ENCODE assay signal across 1 cellular context in genomic region chr17:50200447-50201225, GRCh38.
TF ChIP-seq lines count a peak whose summit lies in the region.

No MANE protein-coding gene starts in this region.

TF ChIP-seq in HepG2, 621 proteins besides CTCF, POLR2A, EP300 and RAD21 (continues in another document):
- TF ChIP-seq SAP130 (CRISPR knock-in tag; IDR thresholded peaks at IDR 0.05; ENCODE audit: low read depth) (peak; percentile 28; the same call in 1 of the 2 replicates), GMEB1 (CRISPR knock-in tag; IDR thresholded peaks at IDR 0.05; ENCODE audit: borderline replicate concordance) (peak; percentile 49; the same call in 1 of the 2 replicates), SATB2 (CRISPR knock-in tag; IDR thresholded peaks at IDR 0.05) (no peak), ZKSCAN5 (CRISPR knock-in tag; IDR thresholded peaks at IDR 0.05) (no peak), CSRNP1 (CRISPR knock-in tag; IDR thresholded peaks at IDR 0.05) (peak; percentile 68; the same call in 1 of the 2 replicates), ZSCAN20 (CRISPR knock-in tag; IDR thresholded peaks at IDR 0.05; ENCODE audit: borderline replicate concordance) (peak; percentile 41; the same call in 1 of the 2 replicates), ATF4 (CRISPR knock-in tag; IDR thresholded peaks at IDR 0.05) (no peak), SUZ12 (IDR thresholded peaks at IDR 0.05; ENCODE audit: low read depth, low read length) (no peak), ZNF850 (CRISPR knock-in tag; conservative IDR thresholded peaks at IDR 0.05) (no peak), ZNF33A (CRISPR knock-in tag; IDR thresholded peaks at IDR 0.05; ENCODE audit: borderline replicate concordance) (no peak), SALL2 (CRISPR knock-in tag; IDR thresholded peaks at IDR 0.05) (peak; percentile 35; the same call in 1 of the 2 replicates), NR2F2 (IDR thresholded peaks at IDR 0.05; ENCODE audit: borderline replicate concordance, low read depth) (no peak), ZNF552 (CRISPR knock-in tag; IDR thresholded peaks at IDR 0.05; ENCODE audit: borderline replicate concordance) (no peak), ZSCAN29 (CRISPR knock-in tag; conservative IDR thresholded peaks at IDR 0.05) (no peak), BRD4 (CRISPR knock-in tag; IDR thresholded peaks at IDR 0.05) (no peak), ZNF530 (CRISPR knock-in tag; IDR thresholded peaks at IDR 0.05; ENCODE audit: low read depth) (no peak), MTA1 (CRISPR knock-in tag; IDR thresholded peaks at IDR 0.05; ENCODE audit: borderline replicate concordance) (peak; percentile 40; the same call in 1 of the 2 replicates), MIER3 (CRISPR knock-in tag; IDR thresholded peaks at IDR 0.05; ENCODE audit: borderline replicate concordance) (no peak), POGK (CRISPR knock-in tag; conservative IDR thresholded peaks at IDR 0.05) (peak; percentile 60; the same call in 1 of the 2 replicates), SNAPC5 (CRISPR knock-in tag; IDR thresholded peaks at IDR 0.05; ENCODE audit: borderline replicate concordance) (no peak), ZNF34 (CRISPR knock-in tag; IDR thresholded peaks at IDR 0.05; ENCODE audit: borderline replicate concordance) (peak; percentile 53; the same call in 1 of the 2 replicates), ZNF562 (CRISPR knock-in tag; IDR thresholded peaks at IDR 0.05; ENCODE audit: borderline replicate concordance) (no peak), BCL3 (CRISPR knock-in tag; IDR thresholded peaks at IDR 0.05) (peak; percentile 35), ZBTB20 (CRISPR knock-in tag; IDR thresholded peaks at IDR 0.05; ENCODE audit: borderline replicate concordance, low read depth) (no peak), POGZ (CRISPR knock-in tag; IDR thresholded peaks at IDR 0.05) (peak; percentile 50; the same call in 1 of the 2 replicates)
- TF ChIP-seq, protein P1, sequence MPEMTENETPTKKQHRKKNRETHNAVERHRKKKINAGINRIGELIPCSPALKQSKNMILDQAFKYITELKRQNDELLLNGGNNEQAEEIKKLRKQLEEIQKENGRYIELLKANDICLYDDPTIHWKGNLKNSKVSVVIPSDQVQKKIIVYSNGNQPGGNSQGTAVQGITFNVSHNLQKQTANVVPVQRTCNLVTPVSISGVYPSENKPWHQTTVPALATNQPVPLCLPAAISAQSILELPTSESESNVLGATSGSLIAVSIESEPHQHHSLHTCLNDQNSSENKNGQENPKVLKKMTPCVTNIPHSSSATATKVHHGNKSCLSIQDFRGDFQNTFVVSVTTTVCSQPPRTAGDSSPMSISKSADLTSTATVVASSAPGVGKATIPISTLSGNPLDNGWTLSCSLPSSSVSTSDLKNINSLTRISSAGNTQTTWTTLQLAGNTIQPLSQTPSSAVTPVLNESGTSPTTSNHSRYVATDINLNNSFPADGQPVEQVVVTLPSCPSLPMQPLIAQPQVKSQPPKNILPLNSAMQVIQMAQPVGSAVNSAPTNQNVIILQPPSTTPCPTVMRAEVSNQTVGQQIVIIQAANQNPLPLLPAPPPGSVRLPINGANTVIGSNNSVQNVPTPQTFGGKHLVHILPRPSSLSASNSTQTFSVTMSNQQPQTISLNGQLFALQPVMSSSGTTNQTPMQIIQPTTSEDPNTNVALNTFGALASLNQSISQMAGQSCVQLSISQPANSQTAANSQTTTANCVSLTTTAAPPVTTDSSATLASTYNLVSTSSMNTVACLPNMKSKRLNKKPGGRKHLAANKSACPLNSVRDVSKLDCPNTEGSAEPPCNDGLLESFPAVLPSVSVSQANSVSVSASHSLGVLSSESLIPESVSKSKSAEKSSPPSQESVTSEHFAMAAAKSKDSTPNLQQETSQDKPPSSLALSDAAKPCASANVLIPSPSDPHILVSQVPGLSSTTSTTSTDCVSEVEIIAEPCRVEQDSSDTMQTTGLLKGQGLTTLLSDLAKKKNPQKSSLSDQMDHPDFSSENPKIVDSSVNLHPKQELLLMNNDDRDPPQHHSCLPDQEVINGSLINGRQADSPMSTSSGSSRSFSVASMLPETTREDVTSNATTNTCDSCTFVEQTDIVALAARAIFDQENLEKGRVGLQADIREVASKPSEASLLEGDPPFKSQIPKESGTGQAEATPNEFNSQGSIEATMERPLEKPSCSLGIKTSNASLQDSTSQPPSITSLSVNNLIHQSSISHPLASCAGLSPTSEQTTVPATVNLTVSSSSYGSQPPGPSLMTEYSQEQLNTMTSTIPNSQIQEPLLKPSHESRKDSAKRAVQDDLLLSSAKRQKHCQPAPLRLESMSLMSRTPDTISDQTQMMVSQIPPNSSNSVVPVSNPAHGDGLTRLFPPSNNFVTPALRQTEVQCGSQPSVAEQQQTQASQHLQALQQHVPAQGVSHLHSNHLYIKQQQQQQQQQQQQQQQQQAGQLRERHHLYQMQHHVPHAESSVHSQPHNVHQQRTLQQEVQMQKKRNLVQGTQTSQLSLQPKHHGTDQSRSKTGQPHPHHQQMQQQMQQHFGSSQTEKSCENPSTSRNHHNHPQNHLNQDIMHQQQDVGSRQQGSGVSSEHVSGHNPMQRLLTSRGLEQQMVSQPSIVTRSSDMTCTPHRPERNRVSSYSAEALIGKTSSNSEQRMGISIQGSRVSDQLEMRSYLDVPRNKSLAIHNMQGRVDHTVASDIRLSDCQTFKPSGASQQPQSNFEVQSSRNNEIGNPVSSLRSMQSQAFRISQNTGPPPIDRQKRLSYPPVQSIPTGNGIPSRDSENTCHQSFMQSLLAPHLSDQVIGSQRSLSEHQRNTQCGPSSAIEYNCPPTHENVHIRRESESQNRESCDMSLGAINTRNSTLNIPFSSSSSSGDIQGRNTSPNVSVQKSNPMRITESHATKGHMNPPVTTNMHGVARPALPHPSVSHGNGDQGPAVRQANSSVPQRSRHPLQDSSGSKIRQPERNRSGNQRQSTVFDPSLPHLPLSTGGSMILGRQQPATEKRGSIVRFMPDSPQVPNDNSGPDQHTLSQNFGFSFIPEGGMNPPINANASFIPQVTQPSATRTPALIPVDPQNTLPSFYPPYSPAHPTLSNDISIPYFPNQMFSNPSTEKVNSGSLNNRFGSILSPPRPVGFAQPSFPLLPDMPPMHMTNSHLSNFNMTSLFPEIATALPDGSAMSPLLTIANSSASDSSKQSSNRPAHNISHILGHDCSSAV (CRISPR knock-in tag; IDR thresholded peaks at IDR 0.05; ENCODE audit: borderline replicate concordance), result no peak
- TF ChIP-seq, protein P2, sequence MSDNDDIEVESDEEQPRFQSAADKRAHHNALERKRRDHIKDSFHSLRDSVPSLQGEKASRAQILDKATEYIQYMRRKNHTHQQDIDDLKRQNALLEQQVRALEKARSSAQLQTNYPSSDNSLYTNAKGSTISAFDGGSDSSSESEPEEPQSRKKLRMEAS (IDR thresholded peaks at IDR 0.05), result peak; percentile 41; the same call in 1 of the 2 replicates
- TF ChIP-seq, protein P3, sequence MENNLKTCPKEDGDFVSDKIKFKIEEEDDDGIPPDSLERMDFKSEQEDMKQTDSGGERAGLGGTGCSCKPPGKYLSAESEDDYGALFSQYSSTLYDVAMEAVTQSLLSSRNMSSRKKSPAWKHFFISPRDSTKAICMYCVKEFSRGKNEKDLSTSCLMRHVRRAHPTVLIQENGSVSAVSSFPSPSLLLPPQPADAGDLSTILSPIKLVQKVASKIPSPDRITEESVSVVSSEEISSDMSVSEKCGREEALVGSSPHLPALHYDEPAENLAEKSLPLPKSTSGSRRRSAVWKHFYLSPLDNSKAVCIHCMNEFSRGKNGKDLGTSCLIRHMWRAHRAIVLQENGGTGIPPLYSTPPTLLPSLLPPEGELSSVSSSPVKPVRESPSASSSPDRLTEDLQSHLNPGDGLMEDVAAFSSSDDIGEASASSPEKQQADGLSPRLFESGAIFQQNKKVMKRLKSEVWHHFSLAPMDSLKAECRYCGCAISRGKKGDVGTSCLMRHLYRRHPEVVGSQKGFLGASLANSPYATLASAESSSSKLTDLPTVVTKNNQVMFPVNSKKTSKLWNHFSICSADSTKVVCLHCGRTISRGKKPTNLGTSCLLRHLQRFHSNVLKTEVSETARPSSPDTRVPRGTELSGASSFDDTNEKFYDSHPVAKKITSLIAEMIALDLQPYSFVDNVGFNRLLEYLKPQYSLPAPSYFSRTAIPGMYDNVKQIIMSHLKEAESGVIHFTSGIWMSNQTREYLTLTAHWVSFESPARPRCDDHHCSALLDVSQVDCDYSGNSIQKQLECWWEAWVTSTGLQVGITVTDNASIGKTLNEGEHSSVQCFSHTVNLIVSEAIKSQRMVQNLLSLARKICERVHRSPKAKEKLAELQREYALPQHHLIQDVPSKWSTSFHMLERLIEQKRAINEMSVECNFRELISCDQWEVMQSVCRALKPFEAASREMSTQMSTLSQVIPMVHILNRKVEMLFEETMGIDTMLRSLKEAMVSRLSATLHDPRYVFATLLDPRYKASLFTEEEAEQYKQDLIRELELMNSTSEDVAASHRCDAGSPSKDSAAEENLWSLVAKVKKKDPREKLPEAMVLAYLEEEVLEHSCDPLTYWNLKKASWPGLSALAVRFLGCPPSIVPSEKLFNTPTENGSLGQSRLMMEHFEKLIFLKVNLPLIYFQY (CRISPR knock-in tag; IDR thresholded peaks at IDR 0.05; ENCODE audit: borderline replicate concordance), result 0 out of 2 replicates have a peak, but pooled peaks have one; percentile 71
- TF ChIP-seq, protein P4, sequence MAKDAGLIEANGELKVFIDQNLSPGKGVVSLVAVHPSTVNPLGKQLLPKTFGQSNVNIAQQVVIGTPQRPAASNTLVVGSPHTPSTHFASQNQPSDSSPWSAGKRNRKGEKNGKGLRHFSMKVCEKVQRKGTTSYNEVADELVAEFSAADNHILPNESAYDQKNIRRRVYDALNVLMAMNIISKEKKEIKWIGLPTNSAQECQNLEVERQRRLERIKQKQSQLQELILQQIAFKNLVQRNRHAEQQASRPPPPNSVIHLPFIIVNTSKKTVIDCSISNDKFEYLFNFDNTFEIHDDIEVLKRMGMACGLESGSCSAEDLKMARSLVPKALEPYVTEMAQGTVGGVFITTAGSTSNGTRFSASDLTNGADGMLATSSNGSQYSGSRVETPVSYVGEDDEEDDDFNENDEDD (CRISPR knock-in tag; IDR thresholded peaks at IDR 0.05; ENCODE audit: borderline replicate concordance), result peak; percentile 53; the same call in 1 of the 2 replicates
